In genomic region chr1:71330991-71331390, GRCh38 we compare ENCODE assay signal across 38 cellular contexts.
"Had no signal": no experiment of that assay in that cellular context is flagged by ENCODE, and none has a peak within 500 bp of the region (broad histone marks: within the 10 kb centered on the region; RNA-seq: fewer than 3 reads in every experiment).

No MANE protein-coding gene starts in this region.

- DNase-seq: activated effector memory CD4-positive, alpha-beta T cell treated with anti-CD3 and anti-CD28 coated beads, Interleukin-2, amount 50 U/mL, for 16 hours; activated effector memory CD4-positive, alpha-beta T cell treated with Interleukin-2 at 50 U/mL for 16 hours; activated gamma-delta T cell; activated gamma-delta T cell treated with Interleukin-2 at 50 U/mL for 16 hours; activated naive CD4-positive, alpha-beta T cell; activated naive CD4-positive, alpha-beta T cell treated with anti-CD3 and anti-CD28 coated beads for 36 hours; activated naive CD4-positive, alpha-beta T cell treated with anti-CD3 and anti-CD28 coated beads, Interleukin-2, amount 10 ng/mL, durations not matched to agents 7 days and 5 days; activated naive CD4-positive, alpha-beta T cell treated with anti-CD3 and anti-CD28 coated beads, Interleukin-2, amount 50 U/mL, for 16 hours; activated naive CD4-positive, alpha-beta T cell treated with Interleukin-2 at 50 U/mL for 16 hours; activated naive CD8-positive, alpha-beta T cell treated with anti-CD3 and anti-CD28 coated beads for 36 hours; activated naive CD8-positive, alpha-beta T cell treated with anti-CD3 and anti-CD28 coated beads, Interleukin-2, amount 10 ng/mL, durations not matched to agents 7 days and 5 days; activated naive CD8-positive, alpha-beta T cell treated with anti-CD3 and anti-CD28 coated beads, Interleukin-2, amount 50 U/mL, for 24 hours; activated T-cell treated with anti-CD3 and anti-CD28 coated beads, Interleukin-2, amount 50 U/mL, for 1 hour; activated T-cell treated with anti-CD3 and anti-CD28 coated beads, Interleukin-2, amount 50 U/mL, for 24 hours; activated T-cell treated with anti-CD3 and anti-CD28 coated beads, Interleukin-2, amount 50 U/mL, for 4 hours; activated T-cell treated with anti-CD3 and anti-CD28 coated beads, Interleukin-2, amount 50 U/mL, for 48 hours; activated T-cell treated with anti-CD3 and anti-CD28 coated beads, Interleukin-2, amount 50 U/mL, for 72 hours; adrenal gland; amniotic stem cell; amygdala; anterior cingulate cortex; aorta; body of pancreas; brain microvascular endothelial cell; caudate nucleus; central memory CD4-positive, alpha-beta T cell; cerebellar nuclear complex had no signal

- ATAC-seq: activated naive CD4-positive, alpha-beta T cell treated with anti-CD3 and anti-CD28 coated beads, Interleukin-2, amount 50 U/mL, for 72 hours; activated naive CD8-positive, alpha-beta T cell treated with anti-CD3 and anti-CD28 coated beads, Interleukin-2, amount 50 U/mL, for 24 hours; activated T-cell treated with anti-CD3 and anti-CD28 coated beads, Interleukin-2, amount 50 U/mL, for 4 hours; activated T-cell treated with anti-CD3 and anti-CD28 coated beads, Interleukin-2, amount 50 U/mL, for 72 hours; activated T-helper 17 cell treated with anti-CD3 and anti-CD28 coated beads, Interleukin-2, amount 50 U/mL, for 72 hours; body of pancreas had no signal

- H3K27me3 Mint-ChIP-seq: activated naive CD4-positive, alpha-beta T cell treated with anti-CD3 and anti-CD28 coated beads, Interleukin-2, amount 10 ng/mL, durations not matched to agents 7 days and 5 days; activated naive CD4-positive, alpha-beta T cell treated with anti-CD3 and anti-CD28 coated beads, Interleukin-2, amount 50 U/mL, for 24 hours; activated naive CD8-positive, alpha-beta T cell; activated naive CD8-positive, alpha-beta T cell treated with anti-CD3 and anti-CD28 coated beads for 36 hours; activated naive CD8-positive, alpha-beta T cell treated with anti-CD3 and anti-CD28 coated beads, Interleukin-2, amount 10 ng/mL, durations not matched to agents 7 days and 5 days; activated naive CD8-positive, alpha-beta T cell treated with anti-CD3 and anti-CD28 coated beads, Interleukin-2, amount 50 U/mL, for 24 hours; activated T-cell treated with anti-CD3 and anti-CD28 coated beads, Interleukin-2, amount 50 U/mL, for 24 hours; activated T-helper 17 cell treated with anti-CD3 and anti-CD28 coated beads, Interleukin-2, amount 50 U/mL, for 72 hours; brain; central memory CD8-positive, alpha-beta T cell had no signal

- H3K4me3 Mint-ChIP-seq: activated naive CD4-positive, alpha-beta T cell treated with anti-CD3 and anti-CD28 coated beads for 36 hours; activated naive CD4-positive, alpha-beta T cell treated with anti-CD3 and anti-CD28 coated beads, Interleukin-2, amount 10 ng/mL, durations not matched to agents 7 days and 5 days; activated naive CD4-positive, alpha-beta T cell treated with anti-CD3 and anti-CD28 coated beads, Interleukin-2, amount 50 U/mL, for 24 hours; activated naive CD8-positive, alpha-beta T cell; activated naive CD8-positive, alpha-beta T cell treated with anti-CD3 and anti-CD28 coated beads for 36 hours; activated naive CD8-positive, alpha-beta T cell treated with anti-CD3 and anti-CD28 coated beads, Interleukin-2, amount 10 ng/mL, durations not matched to agents 7 days and 5 days; activated naive CD8-positive, alpha-beta T cell treated with anti-CD3 and anti-CD28 coated beads, Interleukin-2, amount 50 U/mL, for 24 hours; activated T-cell treated with anti-CD3 and anti-CD28 coated beads, Interleukin-2, amount 50 U/mL, for 24 hours; activated T-cell treated with anti-CD3 and anti-CD28 coated beads, Interleukin-2, amount 50 U/mL, for 4 hours; activated T-cell treated with anti-CD3 and anti-CD28 coated beads, Interleukin-2, amount 50 U/mL, for 72 hours; activated T-helper 1 cell treated with anti-CD3 and anti-CD28 coated beads, Interleukin-12 subunit alpha, Interleukin-12 subunit beta, Interleukin-2, Interleukin-4 antibody, amounts not matched to agents 30 ng/mL and 10 ng/mL and 1 ng/mL, durations not matched to agents 14 hours and 24 hours and 36 hours; activated T-helper 17 cell treated with anti-CD3 and anti-CD28 coated beads, Interleukin-2, amount 50 U/mL, for 72 hours; brain; central memory CD8-positive, alpha-beta T cell had no signal

- H3K4me1 Mint-ChIP-seq: activated naive CD4-positive, alpha-beta T cell treated with anti-CD3 and anti-CD28 coated beads, Interleukin-2, amount 10 ng/mL, durations not matched to agents 7 days and 5 days; activated naive CD4-positive, alpha-beta T cell treated with anti-CD3 and anti-CD28 coated beads, Interleukin-2, amount 50 U/mL, for 24 hours; activated naive CD8-positive, alpha-beta T cell treated with anti-CD3 and anti-CD28 coated beads for 36 hours; activated naive CD8-positive, alpha-beta T cell treated with anti-CD3 and anti-CD28 coated beads, Interleukin-2, amount 10 ng/mL, durations not matched to agents 7 days and 5 days; activated naive CD8-positive, alpha-beta T cell treated with anti-CD3 and anti-CD28 coated beads, Interleukin-2, amount 50 U/mL, for 24 hours; activated T-helper 17 cell treated with anti-CD3 and anti-CD28 coated beads, Interleukin-2, amount 50 U/mL, for 72 hours; brain; central memory CD8-positive, alpha-beta T cell had no signal

- H3K27me3 ChIP-seq: adrenal gland, ascending aorta, body of pancreas, brain microvascular endothelial cell, breast epithelium, cardiac muscle cell had no signal

- H3K27ac ChIP-seq: adrenal gland, ascending aorta, body of pancreas, brain microvascular endothelial cell, breast epithelium, cardiac muscle cell had no signal

- H3K27ac Mint-ChIP-seq: activated naive CD4-positive, alpha-beta T cell treated with anti-CD3 and anti-CD28 coated beads for 36 hours; activated naive CD4-positive, alpha-beta T cell treated with anti-CD3 and anti-CD28 coated beads, Interleukin-2, amount 10 ng/mL, durations not matched to agents 7 days and 5 days; activated naive CD4-positive, alpha-beta T cell treated with anti-CD3 and anti-CD28 coated beads, Interleukin-2, amount 50 U/mL, for 24 hours; activated naive CD4-positive, alpha-beta T cell treated with anti-CD3 and anti-CD28 coated beads, Interleukin-2, amount 50 U/mL, for 72 hours; activated naive CD8-positive, alpha-beta T cell; activated naive CD8-positive, alpha-beta T cell treated with anti-CD3 and anti-CD28 coated beads for 36 hours; activated naive CD8-positive, alpha-beta T cell treated with anti-CD3 and anti-CD28 coated beads, Interleukin-2, amount 10 ng/mL, durations not matched to agents 7 days and 5 days; activated naive CD8-positive, alpha-beta T cell treated with anti-CD3 and anti-CD28 coated beads, Interleukin-2, amount 50 U/mL, for 24 hours; activated T-cell treated with anti-CD3 and anti-CD28 coated beads, Interleukin-2, amount 50 U/mL, for 24 hours; activated T-cell treated with anti-CD3 and anti-CD28 coated beads, Interleukin-2, amount 50 U/mL, for 72 hours; activated T-helper 1 cell treated with anti-CD3 and anti-CD28 coated beads, Interleukin-12 subunit alpha, Interleukin-12 subunit beta, Interleukin-2, Interleukin-4 antibody, amounts not matched to agents 30 ng/mL and 10 ng/mL and 1 ng/mL, durations not matched to agents 14 hours and 24 hours and 36 hours; activated T-helper 17 cell treated with anti-CD3 and anti-CD28 coated beads, Interleukin-2, amount 50 U/mL, for 72 hours; activated T-helper 2 cell treated with anti-CD3 and anti-CD28 coated beads, Interferon-gamma antibody, Interleukin-2, Interleukin-4, amounts not matched to agents 10 μg/mL and 5 μg/mL and 100 μg/mL, durations not matched to agents 14 hours and 24 hours and 36 hours; brain had no signal

- H3K4me3 ChIP-seq: adrenal gland, ascending aorta, body of pancreas, breast epithelium, cardiac muscle cell had no signal

- H3K36me3 Mint-ChIP-seq: activated naive CD4-positive, alpha-beta T cell treated with anti-CD3 and anti-CD28 coated beads, Interleukin-2, amount 10 ng/mL, durations not matched to agents 7 days and 5 days; activated naive CD4-positive, alpha-beta T cell treated with anti-CD3 and anti-CD28 coated beads, Interleukin-2, amount 50 U/mL, for 24 hours; activated naive CD8-positive, alpha-beta T cell treated with anti-CD3 and anti-CD28 coated beads for 36 hours; activated naive CD8-positive, alpha-beta T cell treated with anti-CD3 and anti-CD28 coated beads, Interleukin-2, amount 10 ng/mL, durations not matched to agents 7 days and 5 days; brain had no signal
